Comparison of ENCODE assay signal across 1 cellular context in genomic region chr17:7840875-7841274, GRCh38.
TF ChIP-seq lines count a peak whose summit lies in the region.

No MANE protein-coding gene starts in this region.

TF ChIP-seq in H1, 55 proteins besides CTCF, POLR2A, EP300 and RAD21:
- no peak for TF ChIP-seq BACH1 (IDR thresholded peaks at IDR 0.05; ENCODE audit: low read length)
- no peak for TF ChIP-seq EZH2 (IDR thresholded peaks at IDR 0.05; ENCODE audit: low read depth, low read length, severe bottlenecking)
- no peak for TF ChIP-seq TEAD4 (IDR thresholded peaks at IDR 0.05; ENCODE audit: low read depth, low read length)
- TF ChIP-seq RNF2 (IDR thresholded peaks at IDR 0.05; ENCODE audit: borderline replicate concordance, low read depth, low read length, missing control alignments, poor library complexity, severe bottlenecking): no peak
- TF ChIP-seq HDAC6 (IDR thresholded peaks at IDR 0.05; ENCODE audit: low read depth, low read length): no peak
- no peak for TF ChIP-seq TAF1 (IDR thresholded peaks at IDR 0.05; ENCODE audit: low read depth, low read length)
- no peak for TF ChIP-seq NRF1 (IDR thresholded peaks at IDR 0.05; ENCODE audit: low read depth, low read length)
- no peak for TF ChIP-seq MAX (IDR thresholded peaks at IDR 0.05)
- TF ChIP-seq POU5F1 (IDR thresholded peaks at IDR 0.05; ENCODE audit: low read depth, low read length): no peak
- no peak for TF ChIP-seq NANOG (IDR thresholded peaks at IDR 0.05; ENCODE audit: insufficient read depth, low read depth, low read length, poor library complexity, severe bottlenecking)
